Comparison of ENCODE assay signal across 8 cellular contexts in the genomic region with DNA sequence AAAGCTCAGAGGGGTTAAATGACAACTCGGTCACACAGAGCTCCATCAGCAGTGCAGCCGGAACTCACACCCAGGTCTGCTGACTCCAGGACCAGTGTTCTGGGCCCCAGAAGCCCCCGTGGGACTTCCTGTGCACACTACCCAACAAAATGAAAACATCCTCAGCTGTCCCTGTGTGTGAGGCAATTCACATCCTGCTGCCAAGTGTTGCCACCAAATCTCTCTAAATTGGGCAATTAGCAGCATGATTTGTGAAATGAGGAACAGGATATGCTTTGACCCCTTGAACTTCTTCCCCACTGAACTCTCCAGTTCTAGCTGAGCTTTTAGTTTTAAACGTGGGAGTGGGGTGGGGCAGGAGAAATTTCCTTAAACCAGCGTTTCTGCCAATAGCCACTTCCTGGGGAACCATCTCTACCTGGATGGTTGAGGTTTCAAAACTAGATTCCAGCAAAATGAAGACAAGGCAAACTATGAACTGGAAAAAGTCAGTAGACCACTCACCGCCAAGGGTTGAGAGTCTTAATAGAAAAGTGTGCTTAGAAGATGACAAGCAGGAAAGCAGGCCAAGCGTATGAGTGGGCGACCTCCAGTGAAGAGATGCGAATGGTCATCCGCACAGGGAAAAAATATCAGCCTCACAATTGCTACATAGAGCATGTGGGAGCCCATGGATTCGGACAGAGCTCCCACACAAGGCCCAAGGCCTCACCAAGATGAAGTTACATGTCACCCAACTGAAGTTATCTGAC. TPM values are rescaled to one million over a fixed set of nuclear protein-coding genes. Genes with fewer than 3 reads are reported as not detected.
DNase-seq lines count a peak whose midpoint lies in the region; ATAC-seq and TF ChIP-seq lines count a peak whose summit lies in the region.

No MANE protein-coding gene starts in this region.

- H3K9me3 ChIP-seq in RWPE2 (ENCODE audit: severe bottlenecking), result no peaks in the 10 kb centered on the region

- H3K27me3 ChIP-seq in RWPE2 (ENCODE audit: insufficient read depth, poor library complexity, severe bottlenecking), result no peaks in the 10 kb centered on the region

- H3K4me3 ChIP-seq in RWPE2 (ENCODE audit: severe bottlenecking), result no peak overlapping the region

- H3K27ac ChIP-seq in RWPE2 (ENCODE audit: poor library complexity, severe bottlenecking), result peak overlapping the region; percentile 24

- ATAC-seq in RWPE2 (ENCODE audit: low read depth), result peak; percentile 51; the same call in 2 of the 3 replicates

- peak; percentile 33 for DNase-seq in GM04503 (ENCODE audit: low read depth)
- no peak for DNase-seq in RWPE2 (ENCODE audit: low spot score)
- DNase-seq in cardiac septum (ENCODE audit: low spot score), result peak; percentile 88
- DNase-seq in pons (ENCODE audit: low spot score), result peak; percentile 76
- DNase-seq in COLO829 (ENCODE audit: low spot score), result no peak
- no peak for DNase-seq in GM20000 (ENCODE audit: low spot score)
- DNase-seq in iPS-NIHi7 (ENCODE audit: extremely low spot score), result no peak
- DNase-seq in iPS-NIHi11 (ENCODE audit: low spot score), result no peak

- H3K36me3 ChIP-seq in RWPE2 (ENCODE audit: low read depth), result no peaks in the 10 kb centered on the region

- peaks cover 11% of the 10 kb centered on the region for H3K4me1 ChIP-seq in RWPE2 (ENCODE audit: insufficient read depth, poor library complexity, severe bottlenecking)

- intact Hi-C loops in cardiac septum (cut with DNase I), result no loop called here

- TF ChIP-seq CTCF in RWPE2 (IDR thresholded peaks at IDR 0.05; ENCODE audit: poor library complexity, severe bottlenecking), result no peak
- no peak for TF ChIP-seq CTCF in GM20000 (IDR thresholded peaks at IDR 0.05; ENCODE audit: extremely low read depth, missing control alignments)

RNA-seq across cellular contexts. Expression of a gene that starts 51.9 kb away (rescaled TPM):
- 5.4 TPM for total RNA-seq in cardiac septum

Comparison
In these comparisons a context has a peak if more than half of its experiments do, and no peak if none do; other contexts are left out.
1. DNase-seq: peak in GM04503 (single experiment), cardiac septum (single experiment) and pons (single experiment); none in RWPE2 (single experiment), COLO829 (single experiment), GM20000 (single experiment), iPS-NIHi7 (single experiment) and iPS-NIHi11 (single experiment).